22 cellular contexts compared by ENCODE assay signal in genomic region chr6:119197271-119197670, GRCh38.
DNase-seq lines count a peak whose midpoint lies in the region; ATAC-seq, FAIRE-seq and TF ChIP-seq lines count a peak whose summit lies in the region.
"Had no signal": no experiment of that assay in that cellular context is flagged by ENCODE, and none has a peak within 500 bp of the region (broad histone marks: within the 10 kb centered on the region; RNA-seq: fewer than 3 reads in every experiment).

No MANE protein-coding gene starts in this region.

- peak overlapping the region; percentile 63 for H3K27ac Mint-ChIP-seq in activated naive CD4-positive, alpha-beta T cell treated with anti-CD3 and anti-CD28 coated beads, Interleukin-2, amount 10 ng/mL, durations not matched to agents 7 days and 5 days
- H3K27ac Mint-ChIP-seq in activated naive CD4-positive, alpha-beta T cell treated with anti-CD3 and anti-CD28 coated beads for 36 hours: no peak overlapping the region
- H3K27ac Mint-ChIP-seq in activated T-helper 17 cell treated with anti-CD3 and anti-CD28 coated beads, Interleukin-2, amount 50 U/mL, for 72 hours: peak overlapping the region; percentile 41
- H3K27ac Mint-ChIP-seq in immature natural killer cell: peak overlapping the region in 5 of 6 donors; percentile 9 to 79 (median 71)
- H3K27ac Mint-ChIP-seq: CD8-positive, alpha-beta T cell; HFFc6 had no signal

- H3K4me1 ChIP-seq in right cardiac atrium (ENCODE audit: control insufficient read depth, insufficient read depth, low read length) (no peaks in the 10 kb centered on the region), pancreas (peaks cover 0 to 8% (median 4%) of the 10 kb centered on the region in 3 donors)
- H3K4me1 ChIP-seq: A549 had no signal

- no peaks in the 10 kb centered on the region for H3K4me1 Mint-ChIP-seq in activated naive CD4-positive, alpha-beta T cell treated with anti-CD3 and anti-CD28 coated beads, Interleukin-2, amount 10 ng/mL, durations not matched to agents 7 days and 5 days
- H3K4me1 Mint-ChIP-seq in activated naive CD4-positive, alpha-beta T cell treated with anti-CD3 and anti-CD28 coated beads for 36 hours (ENCODE audit: low read depth): no peaks in the 10 kb centered on the region
- peaks cover 4% of the 10 kb centered on the region for H3K4me1 Mint-ChIP-seq in activated T-helper 17 cell treated with anti-CD3 and anti-CD28 coated beads, Interleukin-2, amount 50 U/mL, for 72 hours
- peaks cover 24 to 41% of the 10 kb centered on the region in 2 donors for H3K4me1 Mint-ChIP-seq in immature natural killer cell

- no peaks in the 10 kb centered on the region for H3K27me3 Mint-ChIP-seq in activated naive CD4-positive, alpha-beta T cell treated with anti-CD3 and anti-CD28 coated beads, Interleukin-2, amount 10 ng/mL, durations not matched to agents 7 days and 5 days
- H3K27me3 Mint-ChIP-seq in activated naive CD4-positive, alpha-beta T cell treated with anti-CD3 and anti-CD28 coated beads for 36 hours (ENCODE audit: low read depth): no peaks in the 10 kb centered on the region
- H3K27me3 Mint-ChIP-seq in activated T-helper 17 cell treated with anti-CD3 and anti-CD28 coated beads, Interleukin-2, amount 50 U/mL, for 72 hours: no peaks in the 10 kb centered on the region
- H3K27me3 Mint-ChIP-seq in immature natural killer cell (ENCODE audit: low read depth in 3 of 3): no peaks in the 10 kb centered on the region

- H3K9me3 ChIP-seq in right cardiac atrium (ENCODE audit: control insufficient read depth, low read length) (no peaks in the 10 kb centered on the region), pancreas (no peaks in the 10 kb centered on the region)
- H3K9me3 ChIP-seq: A549 had no signal

- H3K4me3 ChIP-seq in right cardiac atrium (ENCODE audit: low read length) (no peak overlapping the region), pancreas (no peak overlapping the region)
- H3K4me3 ChIP-seq: A549 had no signal

- TF ChIP-seq CTCF in GM13977 (IDR thresholded peaks at IDR 0.05; ENCODE audit: extremely low read depth, insufficient read depth, missing control alignments) (no peak), pancreas (IDR thresholded peaks at IDR 0.05) (no peak)

- ATAC-seq in activated T-helper 17 cell treated with anti-CD3 and anti-CD28 coated beads, Interleukin-2, amount 50 U/mL, for 72 hours (replicated peaks): no peak
- ATAC-seq in right cardiac atrium (no peak), pancreas (no peak)
- ATAC-seq: A549; CD8-positive, alpha-beta T cell had no signal

- no peaks in the 10 kb centered on the region for H3K36me3 ChIP-seq in pancreas

- peaks cover 3% of the 10 kb centered on the region for H3K36me3 Mint-ChIP-seq in activated naive CD4-positive, alpha-beta T cell treated with anti-CD3 and anti-CD28 coated beads, Interleukin-2, amount 10 ng/mL, durations not matched to agents 7 days and 5 days
- peaks cover 12% of the 10 kb centered on the region for H3K36me3 Mint-ChIP-seq in activated naive CD4-positive, alpha-beta T cell treated with anti-CD3 and anti-CD28 coated beads for 36 hours (ENCODE audit: low read depth)
- peaks cover 64% of the 10 kb centered on the region for H3K36me3 Mint-ChIP-seq in activated T-helper 17 cell treated with anti-CD3 and anti-CD28 coated beads, Interleukin-2, amount 50 U/mL, for 72 hours (ENCODE audit: low read depth)
- H3K36me3 Mint-ChIP-seq in immature natural killer cell: peaks cover 22 to 28% (median 23%) of the 10 kb centered on the region in 3 donors

- in situ Hi-C loops in GM13977 (cut with MboI; ENCODE audit: low pct_unique_long_range_greater_than_20kb, low sequenced_read_pairs, unreplicated experiment): no loop called here

- no peaks in the 10 kb centered on the region for H3K27me3 ChIP-seq in right cardiac atrium (ENCODE audit: control insufficient read depth, insufficient read depth)
- H3K27me3 ChIP-seq in pancreas: no peaks in the 10 kb centered on the region

- FAIRE-seq in pancreas (lab: Jason Lieb, UNC): no peak
- FAIRE-seq: A549, GM12891, H54 had no signal

- H3K27ac ChIP-seq in right cardiac atrium (ENCODE audit: low read length) (no peak overlapping the region), pancreas (no peak overlapping the region)
- H3K27ac ChIP-seq: A549 had no signal

- H3K9me3 Mint-ChIP-seq in activated naive CD4-positive, alpha-beta T cell treated with anti-CD3 and anti-CD28 coated beads, Interleukin-2, amount 10 ng/mL, durations not matched to agents 7 days and 5 days: no peaks in the 10 kb centered on the region
- no peaks in the 10 kb centered on the region for H3K9me3 Mint-ChIP-seq in activated naive CD4-positive, alpha-beta T cell treated with anti-CD3 and anti-CD28 coated beads for 36 hours
- H3K9me3 Mint-ChIP-seq in activated T-helper 17 cell treated with anti-CD3 and anti-CD28 coated beads, Interleukin-2, amount 50 U/mL, for 72 hours: no peaks in the 10 kb centered on the region
- no peaks in the 10 kb centered on the region for H3K9me3 Mint-ChIP-seq in immature natural killer cell
- H3K9me3 Mint-ChIP-seq: CD8-positive, alpha-beta T cell had no signal

- 96% methylated on average over 5 of the region's 5 CpGs for WGBS in right cardiac atrium
- WGBS in pancreas, 2 donors: 97% methylated on average over 5 of the region's 5 CpGs

- intact Hi-C loops in activated naive CD4-positive, alpha-beta T cell treated with anti-CD3 and anti-CD28 coated beads for 36 hours (cut with micrococcal nuclease): no loop called here
- intact Hi-C loops in right cardiac atrium (cut with DNase I) (no loop called here), pancreas (cut with DNase I) (no loop called here)

- DNase-seq in activated naive CD4-positive, alpha-beta T cell treated with anti-CD3 and anti-CD28 coated beads, Interleukin-2, amount 10 ng/mL, durations not matched to agents 7 days and 5 days: no peak
- DNase-seq in activated naive CD4-positive, alpha-beta T cell treated with anti-CD3 and anti-CD28 coated beads for 36 hours: no peak
- DNase-seq in immature natural killer cell: no peak
- no peak for DNase-seq in right cardiac atrium
- DNase-seq in GM13977 (ENCODE audit: low spot score): no peak
- no peak for DNase-seq in pancreas
- DNase-seq: Calu3; CD8-positive, alpha-beta T cell; DMS53; HFFc6; NCI-H1048; NCI-H146; NCI-H2029 treated with DMSO at 0.1 percent for 48 hours; NCI-H446 treated with DMSO at 0.1 percent for 48 hours; NK-92 treated with Interleukin-12 subunit alpha and Interleukin-12 subunit beta, amount 100 ng/mL, for 24 hours; OCI-M1; RPMI8226; SHP77 treated with DMSO at 0.1 percent for 48 hours had no signal

- CTCF ChIA-PET in activated naive CD4-positive, alpha-beta T cell treated with anti-CD3 and anti-CD28 coated beads, Interleukin-2, amount 10 ng/mL, durations not matched to agents 7 days and 5 days (lab: Charles Lee): no interaction called here
- CTCF ChIA-PET in activated naive CD4-positive, alpha-beta T cell treated with anti-CD3 and anti-CD28 coated beads for 36 hours (lab: Charles Lee): no interaction called here

- no peak overlapping the region for H3K4me3 Mint-ChIP-seq in activated naive CD4-positive, alpha-beta T cell treated with anti-CD3 and anti-CD28 coated beads, Interleukin-2, amount 10 ng/mL, durations not matched to agents 7 days and 5 days
- no peak overlapping the region for H3K4me3 Mint-ChIP-seq in activated naive CD4-positive, alpha-beta T cell treated with anti-CD3 and anti-CD28 coated beads for 36 hours
- no peak overlapping the region for H3K4me3 Mint-ChIP-seq in activated T-helper 17 cell treated with anti-CD3 and anti-CD28 coated beads, Interleukin-2, amount 50 U/mL, for 72 hours
- no peak overlapping the region for H3K4me3 Mint-ChIP-seq in immature natural killer cell
- H3K4me3 Mint-ChIP-seq: CD8-positive, alpha-beta T cell; HFFc6 had no signal
